14 cellular contexts compared by ENCODE assay signal in the genomic region with DNA sequence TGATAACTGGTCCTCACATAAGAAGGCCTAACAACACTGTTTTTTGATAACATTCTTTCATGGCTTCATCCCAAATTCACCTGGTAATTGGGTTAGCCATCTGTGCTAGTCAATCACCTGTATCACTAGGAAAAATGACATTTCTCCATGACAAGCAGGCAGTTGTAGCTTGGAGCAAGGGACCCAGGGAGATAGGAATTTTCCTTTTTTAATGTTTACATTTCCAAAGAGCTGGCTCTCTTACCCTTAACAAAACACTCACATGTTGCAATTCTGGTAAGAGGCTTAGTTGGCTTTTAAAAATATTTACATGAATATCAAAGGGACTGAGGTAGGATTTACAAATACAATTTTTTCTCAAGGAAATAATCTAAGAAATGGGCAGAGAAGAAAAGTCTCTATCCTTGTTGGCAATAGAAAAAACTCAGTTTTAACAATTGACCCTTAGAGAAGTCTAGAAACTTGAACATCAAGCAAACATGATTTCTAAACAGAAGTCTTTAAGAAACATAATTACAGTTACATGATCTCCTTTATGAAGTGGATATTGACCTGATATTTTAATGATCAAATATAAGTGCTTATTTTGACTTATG. TPM values are rescaled to one million over a fixed set of nuclear protein-coding genes. Genes with fewer than 3 reads are reported as not detected.
DNase-seq lines count a peak whose midpoint lies in the region; ATAC-seq, FAIRE-seq and TF ChIP-seq lines count a peak whose summit lies in the region.
"Had no signal": no experiment of that assay in that cellular context is flagged by ENCODE, and none has a peak within 500 bp of the region (broad histone marks: within the 10 kb centered on the region; RNA-seq: fewer than 3 reads in every experiment).

No MANE protein-coding gene starts in this region.

- peak; percentile 34 to 53; a peak in 2 of 5 replicates for TF ChIP-seq EP300 in A549 (IDR thresholded peaks at IDR 0.05)

- CTCF ChIA-PET in A549 (lab: Yijun Ruan, JAX) (interaction anchor here (1.6 to 2.1 kb wide), 2 partner anchors 98 to 134 kb away, joined by 4 to 9 read pairs; no protein-coding TSS in a partner anchor), PC-9 (lab: Charles Lee) (interaction anchor here (1.3 kb wide), 1 partner anchor 97 kb away, joined by 4 read pairs; no protein-coding TSS in a partner anchor)

- no peak overlapping the region for H2AFZ ChIP-seq in PC-9

- ATAC-seq in A549 (peak; percentile 20 to 44; a peak in 3 of 6 replicates), psoas muscle (no peak)
- ATAC-seq: effector memory CD8-positive, alpha-beta T cell; natural killer cell had no signal

- no peaks in the 10 kb centered on the region for H3K79me2 ChIP-seq in PC-9 (ENCODE audit: low read depth)
- no peaks in the 10 kb centered on the region for H3K79me2 ChIP-seq in mesendoderm (ENCODE audit: control insufficient read depth, insufficient read depth, low read length)

- POLR2A ChIA-PET in A549 (lab: Yijun Ruan, JAX): interaction anchor here (0.9 to 3.3 kb wide), 4 partner anchors 16 to 338 kb away, joined by 3 to 15 read pairs (median 4); partner anchors contain the start of gene AKR1C1
- POLR2A ChIA-PET in PC-9 (lab: Charles Lee; ENCODE audit: unreplicated experiment): interaction anchor here (0.6 to 1.4 kb wide), 3 partner anchors 16 to 33 kb away, joined by 4 to 12 read pairs (median 4); partner anchors contain the start of gene AKR1C1

- H3K23ac ChIP-seq in mesendoderm (ENCODE audit: low read length): no peak overlapping the region

- TF ChIP-seq RAD21 in A549 (conservative IDR thresholded peaks at IDR 0.05 in 1 of 2, IDR thresholded peaks at IDR 0.05 in 1 of 2): no peak; a peak in 1 of 5 replicates

- no peak overlapping the region for H3K18ac ChIP-seq in mesendoderm (ENCODE audit: low read length)

- TF ChIP-seq CTCF in A549 (IDR thresholded peaks at IDR 0.05) (no peak), PC-9 (conservative IDR thresholded peaks at IDR 0.05) (no peak), fibroblast of pulmonary artery (IDR thresholded peaks at IDR 0.05; ENCODE audit: low read length, missing control alignments) (no peak), psoas muscle (IDR thresholded peaks at IDR 0.05) (no peak)

- 0 out of 2 replicates have a peak, but pooled peaks cover 4% of the 10 kb centered on the region for H3K36me3 ChIP-seq in PC-9 (ENCODE audit: low read depth)
- H3K36me3 ChIP-seq in psoas muscle (ENCODE audit: insufficient read depth in 1 of 2, low read depth in 1 of 2): no peaks in the 10 kb centered on the region
- H3K36me3 ChIP-seq in mesendoderm (ENCODE audit: control insufficient read depth, insufficient read depth, low read length): no peaks in the 10 kb centered on the region

- intact Hi-C loops in PC-9 (cut with micrococcal nuclease; ENCODE audit: unreplicated experiment) (loop anchor here (1.0 to 2.0 kb wide), 2 partner anchors 10 to 18 kb away; no protein-coding TSS in a partner anchor), psoas muscle (cut with DNase I) (no loop called here)

- H3K27me3 ChIP-seq in PC-9 (ENCODE audit: insufficient read depth, low read depth): no peaks in the 10 kb centered on the region
- no peaks in the 10 kb centered on the region for H3K27me3 ChIP-seq in psoas muscle (ENCODE audit: insufficient read depth in 3 of 3, low read length in 2 of 3)
- H3K27me3 ChIP-seq in mesendoderm (ENCODE audit: insufficient read depth, low read length, poor library complexity): no peaks in the 10 kb centered on the region

- H3K4ac ChIP-seq in mesendoderm (ENCODE audit: low read depth, low read length): no peak overlapping the region

- H3K4me2 ChIP-seq in A549: peak overlapping the region; percentile 77
- H3K4me2 ChIP-seq in PC-9: peak overlapping the region; percentile 55
- H3K4me2 ChIP-seq in mesendoderm (ENCODE audit: low read length): no peak overlapping the region

- no peak overlapping the region for H2BK15ac ChIP-seq in mesendoderm (replicated peaks; ENCODE audit: low read depth)

- H3K27ac ChIP-seq in A549 (peak overlapping the region; percentile 89 to 91), PC-9 (peak overlapping the region; percentile 97), psoas muscle (peak overlapping the region; percentile 17), mesendoderm (ENCODE audit: low read depth, low read length) (no peak overlapping the region)

- no peaks in the 10 kb centered on the region for H3K9me2 ChIP-seq in PC-9 (ENCODE audit: insufficient read depth)

- peak overlapping the region; percentile 6; the same call in 1 of the 3 replicates for H3K4me3 ChIP-seq in A549
- no peak overlapping the region for H3K4me3 ChIP-seq in PC-9
- H3K4me3 ChIP-seq in fibroblast of pulmonary artery (replicated peaks; ENCODE audit: low read depth, low read length): no peak overlapping the region
- H3K4me3 ChIP-seq in psoas muscle: no peak overlapping the region
- H3K4me3 ChIP-seq in mesendoderm (ENCODE audit: low read length): no peak overlapping the region

- H4K5ac ChIP-seq in mesendoderm (ENCODE audit: low read length): no peak overlapping the region

- H2AK5ac ChIP-seq in mesendoderm (ENCODE audit: low read length): no peak overlapping the region

- no peaks in the 10 kb centered on the region for H3K79me1 ChIP-seq in mesendoderm (ENCODE audit: low read length)

- H4K20me1 ChIP-seq in PC-9 (ENCODE audit: insufficient read depth): no peaks in the 10 kb centered on the region

- H3K4me1 ChIP-seq in A549 (peaks cover 75% of the 10 kb centered on the region), PC-9 (replicated peaks; ENCODE audit: insufficient read depth) (peaks cover 59% of the 10 kb centered on the region), psoas muscle (peaks cover 47% of the 10 kb centered on the region), mesendoderm (ENCODE audit: control insufficient read depth, low read depth, low read length) (no peaks in the 10 kb centered on the region)

- BruUV-seq in PC-9 (replicated peaks; lab: Mats Ljungman, UMichigan): TSS peak; percentile 59

- H3K9me3 ChIP-seq in A549 (peaks cover 11% of the 10 kb centered on the region; the same call in 2 of the 3 replicates), PC-9 (ENCODE audit: insufficient read depth, low read depth) (peaks cover 10% of the 10 kb centered on the region; the same call in 1 of the 2 replicates), psoas muscle (no peaks in the 10 kb centered on the region)

- H3K56ac ChIP-seq in mesendoderm (ENCODE audit: low read length): no peak overlapping the region

- no peak overlapping the region for H4K8ac ChIP-seq in mesendoderm (ENCODE audit: low read depth, low read length)

- FAIRE-seq in A549 (lab: Jason Lieb, UNC) (no peak), HTR-8/SVneo (lab: Jason Lieb, UNC) (no peak)

- TF ChIP-seq POLR2A in A549 (IDR thresholded peaks at IDR 0.05; ENCODE audit: low read length): no peak

- H2BK120ac ChIP-seq in mesendoderm (ENCODE audit: low read depth, low read length): no peak overlapping the region

- no peak overlapping the region for H2BK5ac ChIP-seq in mesendoderm (ENCODE audit: low read length)

- H3K9ac ChIP-seq in mesendoderm (ENCODE audit: low read length): no peak overlapping the region

- peak in 1 of 2 experiments; percentile 49 for DNase-seq in A549 (ENCODE audit: low read depth in 1 of 2, low spot score in 1 of 2)
- no peak for DNase-seq in PC-9
- peak; percentile 50 for DNase-seq in fibroblast of pulmonary artery (ENCODE audit: low read depth)
- no peak for DNase-seq in psoas muscle
- DNase-seq in mesendoderm: no peak
- no peak for DNase-seq in OCI-M2 (lab: John Stamatoyannopoulos, UW; ENCODE audit: unreplicated experiment)
- no peak for DNase-seq in NCI-H510A (lab: John Stamatoyannopoulos, UW)
- DNase-seq in HTR-8/SVneo (ENCODE audit: insufficient read length, low spot score): no peak
- DNase-seq: DND-41; effector memory CD8-positive, alpha-beta T cell; natural killer cell; NCI-H146; stimulated activated CD4-positive, alpha-beta T cell treated with anti-CD3 and anti-CD28 coated beads, Interleukin-15, amount 100 ng/mL, for 24 hours; T-helper 2 cell had no signal

- H3F3A ChIP-seq in PC-9 (ENCODE audit: insufficient read depth, low read depth): peaks cover 27% of the 10 kb centered on the region; the same call in 1 of the 2 replicates

TF ChIP-seq in A549, 52 proteins besides CTCF, POLR2A, EP300 and RAD21 (continues in another document):
- TF ChIP-seq, protein P1, sequence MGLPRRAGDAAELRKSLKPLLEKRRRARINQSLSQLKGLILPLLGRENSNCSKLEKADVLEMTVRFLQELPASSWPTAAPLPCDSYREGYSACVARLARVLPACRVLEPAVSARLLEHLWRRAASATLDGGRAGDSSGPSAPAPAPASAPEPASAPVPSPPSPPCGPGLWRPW (IDR thresholded peaks at IDR 0.05): peak; percentile 40; the same call in 1 of the 2 replicates
- peak; percentile 82 to 88 for TF ChIP-seq CEBPB (IDR thresholded peaks at IDR 0.05)
- TF ChIP-seq MAX (IDR thresholded peaks at IDR 0.05): no peak
- TF ChIP-seq NPAS2 (CRISPR knock-in tag; IDR thresholded peaks at IDR 0.05; ENCODE audit: borderline replicate concordance): no peak
- 0 out of 2 replicates have a peak, but pooled peaks have one; percentile 18 for TF ChIP-seq EHF (CRISPR knock-in tag; IDR thresholded peaks at IDR 0.05)
- no peak for TF ChIP-seq ZNF302 (CRISPR knock-in tag; IDR thresholded peaks at IDR 0.05)

RNA-seq across cellular contexts. Expression of gene AKR1C1, which starts 16.1 kb away (rescaled TPM):
- 1,148 and 1,445 TPM in 2 replicates for polyA plus RNA-seq in A549 (2011; rRNA removed)
- 341 and 343 TPM in 2 replicates for polyA plus RNA-seq in A549 (2012; cell fraction: cytosol; rRNA removed)
- 297 and 392 TPM in 2 replicates for polyA plus RNA-seq in A549 (2012; cell fraction: nucleus; rRNA removed)
- polyA plus RNA-seq in A549 (2017; fragmentation: RNase III; extraction: RNeasy Plus Mini Kit Qiagen cat#74134 plus additional on column Dnase treatment): 642 to 1,056 TPM (median 970 TPM) in 3 replicates
- 365 and 496 TPM in 2 replicates for polyA minus RNA-seq in A549 (2011; rRNA and poly(A)+ RNA removed)
- total RNA-seq in PC-9 (2021): 1,253 and 1,313 TPM in 2 replicates
- total RNA-seq in psoas muscle: 100 to 1,000 TPM in 1 of 4 donors, 10 to 100 TPM in 3; 36.5 to 568 (median 80.5) TPM
- polyA plus RNA-seq in psoas muscle: 1,000 to 10,000 TPM in 2 of 3 donors, 100 to 1,000 TPM in 1; 212 to 1,974 (median 1,595) TPM
- polyA plus RNA-seq in mesendoderm (2013, experiment 1 of 2): 0.76 TPM
- polyA plus RNA-seq in mesendoderm (2013, experiment 2 of 2): 0.84 TPM

RNA-seq across cellular contexts. Expression of gene AKR1C2, which starts 56.5 kb away (rescaled TPM):
- polyA plus RNA-seq in A549 (2011; rRNA removed) (6,607 and 6,805 TPM in 2 replicates), A549 (2017; fragmentation: RNase III; extraction: RNeasy Plus Mini Kit Qiagen cat#74134 plus additional on column Dnase treatment) (5,292 to 5,660 TPM (median 5,410 TPM) in 3 replicates), psoas muscle (1,000 to 10,000 TPM in 1 of 3 donors, 100 to 1,000 TPM in 2; 124 to 2,054 (median 400) TPM)
- polyA plus RNA-seq in A549 (2012; cell fraction: cytosol; rRNA removed): 2,138 and 2,314 TPM in 2 replicates
- polyA plus RNA-seq in A549 (2012; cell fraction: nucleus; rRNA removed): 1,646 and 2,223 TPM in 2 replicates
- 1,944 and 2,314 TPM in 2 replicates for polyA minus RNA-seq in A549 (2011; rRNA and poly(A)+ RNA removed)
- total RNA-seq in PC-9 (2021) (1,997 and 2,032 TPM in 2 replicates), psoas muscle (100 to 1,000 TPM in 2 of 4 donors, 10 to 100 TPM in 2; 38.7 to 982 (median 119) TPM)
- polyA plus RNA-seq in mesendoderm (2013, experiment 1 of 2): 0.65 TPM
- 0.48 TPM for polyA plus RNA-seq in mesendoderm (2013, experiment 2 of 2)
- total RNA-seq: natural killer cell had no signal

Comparison
In these comparisons a context has a peak if more than half of its experiments do, and no peak if none do; other contexts are left out.
1. ATAC-seq: peak in A549 (2 of 2); none in psoas muscle (0 of 4).